ENCODE assay signal across 11 cellular contexts in genomic region chr2:31413876-31414550, GRCh38. TPM values are rescaled to one million over a fixed set of nuclear protein-coding genes. Genes with fewer than 3 reads are reported as not detected.
DNase-seq lines count a peak whose midpoint lies in the region; ATAC-seq, FAIRE-seq and TF ChIP-seq lines count a peak whose summit lies in the region.
"Had no signal": no experiment of that assay in that cellular context is flagged by ENCODE, and none has a peak within 500 bp of the region (broad histone marks: within the 10 kb centered on the region; RNA-seq: fewer than 3 reads in every experiment).

No MANE protein-coding gene starts in this region.

- H3K4me1 ChIP-seq in thyroid gland (peaks cover 0 to 5% of the 10 kb centered on the region in 2 donors), kidney (ENCODE audit: control insufficient read depth in 1 of 2, insufficient read depth in 1 of 2, low read depth in 1 of 2, low read length in 2 of 2) (no peaks in the 10 kb centered on the region)

- in situ Hi-C loops in ACHN (cut with HindIII; ENCODE audit: low pct_ligation_motif_present, low pct_unique_long_range_greater_than_20kb, low sequenced_read_pairs) (no loop called here), GM13977 (cut with MboI; ENCODE audit: low pct_unique_long_range_greater_than_20kb, low sequenced_read_pairs, unreplicated experiment) (no loop called here)

- H3K27me3 ChIP-seq in thyroid gland, result no peaks in the 10 kb centered on the region

- no peak overlapping the region for H3K27ac ChIP-seq in thyroid gland
- no peak overlapping the region for H3K27ac ChIP-seq in kidney (ENCODE audit: low read depth in 2 of 2, low read length in 2 of 2)

- no peak overlapping the region for H3K9ac ChIP-seq in kidney (ENCODE audit: low read length in 2 of 2)

- DNase-seq in ACHN, result peak; percentile 21
- DNase-seq in GM13977 (ENCODE audit: low spot score), result no peak
- peak; percentile 62 for DNase-seq in RPMI8226
- no peak for DNase-seq in fibroblast of the aortic adventitia (ENCODE audit: low read depth)
- DNase-seq in HUDEP-2 (lab: John Stamatoyannopoulos, UW; ENCODE audit: unreplicated experiment in 76 of 76), result no peak
- no peak for DNase-seq in thyroid gland
- DNase-seq in kidney, result no peak
- DNase-seq: cerebellar nuclear complex had no signal

- H3K4me3 ChIP-seq in fibroblast of the aortic adventitia (ENCODE audit: low read depth, low read length) (no peak overlapping the region), thyroid gland (replicated peaks in 1 of 3) (no peak overlapping the region), kidney (ENCODE audit: low read length in 2 of 2) (no peak overlapping the region)

- intact Hi-C loops in thyroid gland (cut with DNase I) (no loop called here), kidney (cut with DNase I) (no loop called here)

- H3K36me3 ChIP-seq in thyroid gland, result no peaks in the 10 kb centered on the region
- no peaks in the 10 kb centered on the region for H3K36me3 ChIP-seq in kidney (ENCODE audit: control insufficient read depth in 1 of 2, insufficient read depth in 2 of 2, low read length in 2 of 2)

- no peak for FAIRE-seq in kidney (lab: Jason Lieb, UNC)
- FAIRE-seq: G401.6 had no signal

- TF ChIP-seq POLR2A in thyroid gland (IDR thresholded peaks at IDR 0.05), result no peak

- H3K9me3 ChIP-seq in thyroid gland (no peaks in the 10 kb centered on the region), kidney (ENCODE audit: control insufficient read depth in 1 of 2, low read length in 2 of 2) (peaks cover 0 to 4% of the 10 kb centered on the region in 2 donors)

- 77 to 80% methylated on average over 5 of the region's 5 CpGs for WGBS in thyroid gland, 2 donors

- no peak for ATAC-seq in GM21576 (IDR thresholded peaks at IDR 0.05; ENCODE audit: unreplicated experiment)

- TF ChIP-seq CTCF in GM13977 (IDR thresholded peaks at IDR 0.05; ENCODE audit: extremely low read depth, insufficient read depth, missing control alignments) (peak; percentile 12), fibroblast of the aortic adventitia (IDR thresholded peaks at IDR 0.05; ENCODE audit: insufficient read depth, low read length) (peak; percentile 19), thyroid gland (IDR thresholded peaks at IDR 0.05) (peak in 3 of 6 experiments; percentile 36 to 39 (median 38)), kidney (IDR thresholded peaks at IDR 0.05; ENCODE audit: borderline replicate concordance, extremely low read depth, insufficient read depth) (no peak)

RNA-seq across cellular contexts. Expression of gene XDH, which starts 0.5 kb away (rescaled TPM):
- total RNA-seq in fibroblast of the aortic adventitia (ENCODE audit: low replicate concordance) (3.1 TPM in 1 of 2 replicates, not detected in the other), thyroid gland (1 to 10 TPM in 2 of 4 donors, under 1 TPM in 1, not detected in 1; 0.13 to 2.6 (median 1.9) TPM), kidney (3.1 TPM)
- not detected for polyA plus RNA-seq in kidney (ENCODE audit: insufficient read depth, low read depth, low replicate concordance)
- total RNA-seq: activated CD8-positive, alpha-beta memory T cell treated with anti-CD3 and anti-CD28 coated beads for 36 hours had no signal

Comparison
In these comparisons a context has a peak if more than half of its experiments do, and no peak if none do; other contexts are left out.
1. DNase-seq: peak in ACHN (single experiment) and RPMI8226 (single experiment); none in GM13977 (single experiment), fibroblast of the aortic adventitia (single experiment), HUDEP-2 (0 of 76), thyroid gland (0 of 2) and kidney (single experiment).